Comparison of ENCODE assay signal across 8 cellular contexts in the genomic region with DNA sequence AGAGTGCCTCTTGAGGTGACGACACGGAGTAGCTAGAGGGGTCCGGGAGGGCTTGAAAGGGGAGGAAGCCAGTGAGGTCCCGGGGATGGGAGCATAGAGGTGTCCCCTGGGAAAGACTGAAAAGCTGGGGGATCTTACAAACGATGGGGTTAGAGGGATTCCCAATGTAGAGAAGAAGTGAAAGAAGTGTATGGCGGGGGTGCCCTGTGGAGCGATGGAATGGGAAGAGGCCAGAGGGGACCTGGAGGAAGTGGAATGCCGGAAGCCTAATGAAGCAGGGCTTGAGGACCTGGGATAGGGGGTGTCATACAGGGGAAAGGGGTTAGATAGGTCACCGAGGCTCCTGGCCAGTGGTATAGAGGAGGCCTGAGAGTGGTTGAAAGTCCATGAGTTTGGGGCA. TPM values are rescaled to one million over a fixed set of nuclear protein-coding genes. Genes with fewer than 3 reads are reported as not detected.
DNase-seq lines count a peak whose midpoint lies in the region; ATAC-seq and TF ChIP-seq lines count a peak whose summit lies in the region.

No MANE protein-coding gene starts in this region.

- no peaks in the 10 kb centered on the region for H3K27me3 Mint-ChIP-seq in dendritic cell treated with granulocyte-macrophage colony-stimulating factor and Interleukin-4, amounts not matched to agents 40 ng/mL and 50 ng/mL, for 4 days
- H3K27me3 Mint-ChIP-seq in naive thymus-derived CD4-positive, alpha-beta T cell, result no peaks in the 10 kb centered on the region

- H3K36me3 ChIP-seq in BJ (ENCODE audit: control insufficient read depth, insufficient read depth, low read length), result peaks cover 5% of the 10 kb centered on the region
- H3K36me3 ChIP-seq in naive thymus-derived CD4-positive, alpha-beta T cell (ENCODE audit: control insufficient read depth in 2 of 3, insufficient read depth in 3 of 3, low read length in 3 of 3), result peaks cover 0 to 7% (median 0%) of the 10 kb centered on the region in 3 experiments

- H3K27me3 ChIP-seq in BJ (ENCODE audit: control insufficient read depth, insufficient read depth, low read length), result no peaks in the 10 kb centered on the region
- H3K27me3 ChIP-seq in naive thymus-derived CD4-positive, alpha-beta T cell (ENCODE audit: control insufficient read depth in 2 of 2, insufficient read depth in 2 of 2, low read length in 2 of 2), result no peaks in the 10 kb centered on the region

- peak overlapping the region; percentile 99 for H3K27ac Mint-ChIP-seq in dendritic cell treated with granulocyte-macrophage colony-stimulating factor and Interleukin-4, amounts not matched to agents 40 ng/mL and 50 ng/mL, for 4 days
- peak overlapping the region; percentile 48 to 96 (median 81) for H3K27ac Mint-ChIP-seq in naive thymus-derived CD4-positive, alpha-beta T cell

- H3K27ac ChIP-seq in naive thymus-derived CD4-positive, alpha-beta T cell (ENCODE audit: low read depth, low read length), result peak overlapping the region; percentile 92

- H3K9me3 ChIP-seq in naive thymus-derived CD4-positive, alpha-beta T cell (ENCODE audit: control insufficient read depth in 2 of 3, low read length in 3 of 3), result no peaks in the 10 kb centered on the region

- POLR2A ChIA-PET in BJ (lab: Charles Lee), result no interaction called here
- POLR2A ChIA-PET in naive thymus-derived CD4-positive, alpha-beta T cell (lab: Charles Lee), result interaction anchor here (0.5 to 3.5 kb wide), 11 partner anchors 40 to 558 kb away, joined by 3 to 23 read pairs (median 5); a partner anchor contains a TSS

- CTCF ChIA-PET in BJ (lab: Yijun Ruan, JAX), result interaction anchor here (1.0 kb wide), 2 partner anchors 53 to 95 kb away, joined by 3 to 4 read pairs; no protein-coding TSS in a partner anchor
- CTCF ChIA-PET in naive thymus-derived CD4-positive, alpha-beta T cell (lab: Charles Lee), result interaction anchor here (0.5 kb wide), 1 partner anchor 93 kb away, joined by 3 read pairs; no protein-coding TSS in a partner anchor

- no peaks in the 10 kb centered on the region for H3K9me3 Mint-ChIP-seq in dendritic cell treated with granulocyte-macrophage colony-stimulating factor and Interleukin-4, amounts not matched to agents 40 ng/mL and 50 ng/mL, for 4 days
- H3K9me3 Mint-ChIP-seq in naive thymus-derived CD4-positive, alpha-beta T cell, result peaks cover 0 to 2% (median 0%) of the 10 kb centered on the region in 11 donors

- intact Hi-C loops in dendritic cell treated with granulocyte-macrophage colony-stimulating factor and Interleukin-4, amounts not matched to agents 40 ng/mL and 50 ng/mL, for 4 days (cut with micrococcal nuclease), result no loop called here
- intact Hi-C loops in naive thymus-derived CD4-positive, alpha-beta T cell (cut with micrococcal nuclease), result loop anchor here (2.0 to 5.0 kb wide), 9 partner anchors 75 to 1435 kb away; a partner anchor contains a TSS

- H3K4me3 Mint-ChIP-seq in dendritic cell treated with granulocyte-macrophage colony-stimulating factor and Interleukin-4, amounts not matched to agents 40 ng/mL and 50 ng/mL, for 4 days, result peak overlapping the region; percentile 96
- H3K4me3 Mint-ChIP-seq in naive thymus-derived CD4-positive, alpha-beta T cell, result peak overlapping the region; percentile 89 to 97 (median 94)

- no peak for DNase-seq in BJ (ENCODE audit: low read depth)
- DNase-seq in LNCaP clone FGC (ENCODE audit: low read depth), result no peak
- DNase-seq in naive thymus-derived CD4-positive, alpha-beta T cell, result peak in 1 of 9 donors; percentile 3
- DNase-seq in NCI-H128 (lab: John Stamatoyannopoulos, UW; ENCODE audit: unreplicated experiment), result no peak
- DNase-seq in occipital lobe (lab: John Stamatoyannopoulos, UW), result no peak

- H3K4me1 Mint-ChIP-seq in dendritic cell treated with granulocyte-macrophage colony-stimulating factor and Interleukin-4, amounts not matched to agents 40 ng/mL and 50 ng/mL, for 4 days (ENCODE audit: low read depth), result peaks cover 67% of the 10 kb centered on the region
- H3K4me1 Mint-ChIP-seq in naive thymus-derived CD4-positive, alpha-beta T cell, result peaks cover 20 to 47% (median 41%) of the 10 kb centered on the region in 7 donors

- peaks cover 46% of the 10 kb centered on the region for H3K36me3 Mint-ChIP-seq in dendritic cell treated with granulocyte-macrophage colony-stimulating factor and Interleukin-4, amounts not matched to agents 40 ng/mL and 50 ng/mL, for 4 days (ENCODE audit: low read depth)
- peaks cover 0 to 7% (median 3%) of the 10 kb centered on the region in 5 donors for H3K36me3 Mint-ChIP-seq in naive thymus-derived CD4-positive, alpha-beta T cell

- peak overlapping the region; percentile 93 for H3K4me3 ChIP-seq in BJ (ENCODE audit: low read depth, low read length)
- peak overlapping the region; percentile 76 for H3K4me3 ChIP-seq in LNCaP clone FGC (ENCODE audit: low read depth, low read length)
- H3K4me3 ChIP-seq in naive thymus-derived CD4-positive, alpha-beta T cell (ENCODE audit: low read length), result peak overlapping the region; percentile 74

- peaks cover 11 to 16% of the 10 kb centered on the region in 2 donors for H3K4me1 ChIP-seq in naive thymus-derived CD4-positive, alpha-beta T cell (ENCODE audit: control insufficient read depth in 2 of 2, insufficient read depth in 2 of 2, low read length in 2 of 2)

- no peak for ATAC-seq in naive thymus-derived CD4-positive, alpha-beta T cell
- ATAC-seq in HG02610 (IDR thresholded peaks at IDR 0.05; ENCODE audit: unreplicated experiment) (no peak), GM19452 (IDR thresholded peaks at IDR 0.05; ENCODE audit: unreplicated experiment) (no peak)

- TF ChIP-seq CTCF in BJ (IDR thresholded peaks at IDR 0.05; ENCODE audit: insufficient read depth, low read depth, low read length) (no peak), LNCaP clone FGC (IDR thresholded peaks at IDR 0.05; ENCODE audit: control insufficient read depth, extremely low read depth, insufficient read depth) (no peak)

RNA-seq across cellular contexts. Expression of a gene that starts 0.6 kb away (rescaled TPM):
- 82.1 and 153 TPM in 2 replicates for polyA plus RNA-seq in BJ (2011; rRNA removed)
- 110 and 142 TPM in 2 replicates for polyA minus RNA-seq in BJ (2011; rRNA and poly(A)+ RNA removed)
- 10 to 100 TPM; 38.2 to 83.3 (median 56.7) TPM for total RNA-seq in naive thymus-derived CD4-positive, alpha-beta T cell
- 1 to 10 TPM; 3.8 to 8.3 TPM for polyA plus RNA-seq in naive thymus-derived CD4-positive, alpha-beta T cell
- total RNA-seq in occipital lobe, result 49.0 TPM

RNA-seq across cellular contexts. Expression of a gene that starts 4.3 kb away (rescaled TPM):
- polyA plus RNA-seq in BJ (2011; rRNA removed), result 0.11 and 0.15 TPM in 2 replicates
- not detected in 2 replicates for polyA minus RNA-seq in BJ (2011; rRNA and poly(A)+ RNA removed)
- 1 to 10 TPM; 1.4 to 3.6 (median 2.8) TPM for total RNA-seq in naive thymus-derived CD4-positive, alpha-beta T cell
- polyA plus RNA-seq in naive thymus-derived CD4-positive, alpha-beta T cell, result 1 to 10 TPM in 1 of 2 donors, under 1 TPM in 1; 0.51 to 1.1 TPM
- total RNA-seq in occipital lobe, result 0.31 TPM

RNA-seq across cellular contexts. Expression of a gene that starts 45.7 kb away (rescaled TPM):
- 8.3 and 14.3 TPM in 2 replicates for polyA plus RNA-seq in BJ (2011; rRNA removed)
- 4.6 and 6.4 TPM in 2 replicates for polyA minus RNA-seq in BJ (2011; rRNA and poly(A)+ RNA removed)
- 10 to 100 TPM; 16.0 to 28.4 (median 26.8) TPM for total RNA-seq in naive thymus-derived CD4-positive, alpha-beta T cell
- polyA plus RNA-seq in naive thymus-derived CD4-positive, alpha-beta T cell, result 1 to 10 TPM; 3.8 to 6.3 TPM
- 21.7 TPM for total RNA-seq in occipital lobe

RNA-seq across cellular contexts. Expression of a gene that starts 50.7 kb away (rescaled TPM):
- polyA plus RNA-seq in BJ (2011; rRNA removed), result 12.3 and 27.7 TPM in 2 replicates
- polyA minus RNA-seq in BJ (2011; rRNA and poly(A)+ RNA removed), result 20.0 and 34.8 TPM in 2 replicates
- total RNA-seq in naive thymus-derived CD4-positive, alpha-beta T cell, result 10 to 100 TPM; 36.8 to 75.2 (median 55.4) TPM
- 10 to 100 TPM; 10.8 to 16.7 TPM for polyA plus RNA-seq in naive thymus-derived CD4-positive, alpha-beta T cell
- total RNA-seq in occipital lobe, result 12.8 TPM
